ENCODE assay signal across 6 cellular contexts in the genomic region with DNA sequence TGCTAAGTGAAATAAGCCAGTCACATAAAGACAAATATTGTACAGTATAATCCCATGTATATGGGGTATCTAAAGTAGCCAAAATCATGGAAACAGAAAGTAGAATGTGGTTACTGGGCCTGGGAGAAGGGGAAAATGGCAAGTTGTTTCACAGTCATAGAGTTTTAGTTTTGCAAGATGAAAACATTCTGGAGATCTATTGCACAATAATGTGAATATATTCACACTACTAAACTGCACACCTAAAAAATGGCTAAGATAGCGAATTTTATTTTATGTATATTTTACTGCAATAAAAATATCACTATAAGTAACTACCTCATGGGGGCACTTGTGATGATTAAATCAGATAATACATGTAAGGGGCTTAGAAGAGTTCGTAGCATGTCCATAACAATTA.
"Had no signal": no experiment of that assay in that cellular context is flagged by ENCODE, and none has a peak within 500 bp of the region (broad histone marks: within the 10 kb centered on the region; RNA-seq: fewer than 3 reads in every experiment).

No MANE protein-coding gene starts in this region.

- H3K36me3 ChIP-seq: HAP-1 had no signal

- H3K9me3 ChIP-seq: HAP-1 had no signal

- FAIRE-seq: HTR-8/SVneo had no signal

- H3K4me3 ChIP-seq: HAP-1 had no signal

- ATAC-seq: HCT116 had no signal

- DNase-seq: GOT3, H7, KG1 had no signal
